31 cellular contexts compared by ENCODE assay signal in genomic region chr5:127671218-127671617, GRCh38. TPM values are rescaled to one million over a fixed set of nuclear protein-coding genes. Genes with fewer than 3 reads are reported as not detected.
"Had no signal": no experiment of that assay in that cellular context is flagged by ENCODE, and none has a peak within 500 bp of the region (broad histone marks: within the 10 kb centered on the region; RNA-seq: fewer than 3 reads in every experiment).

No MANE protein-coding gene starts in this region.

- H3K4me3 Mint-ChIP-seq: activated B cell treated with CpG ODN at 0.5 μM for 24 hours; activated CD4-positive, alpha-beta T cell treated with anti-CD3 and anti-CD28 coated beads for 36 hours; activated T-cell treated with anti-CD3 and anti-CD28 coated beads, Interleukin-2, amount 50 U/mL, for 24 hours; activated T-helper 17 cell treated with anti-CD3 and anti-CD28 coated beads, Interleukin-2, amount 50 U/mL, for 72 hours; nephron; T-helper 1 cell treated with Interleukin-12 subunit alpha and Interleukin-12 subunit beta and Interleukin-4 antibody, amounts not matched to agents 30 μg/mL and 1 μg/mL, for 36 hours had no signal

- H3K4me1 Mint-ChIP-seq: activated B cell treated with CpG ODN at 0.5 μM for 24 hours; activated CD4-positive, alpha-beta T cell treated with anti-CD3 and anti-CD28 coated beads for 36 hours; activated T-helper 17 cell treated with anti-CD3 and anti-CD28 coated beads, Interleukin-2, amount 50 U/mL, for 72 hours had no signal

- FAIRE-seq: astrocyte, islet of Langerhans had no signal

- H3K9me3 Mint-ChIP-seq: activated B cell treated with CpG ODN at 0.5 μM for 24 hours; activated naive CD4-positive, alpha-beta T cell treated with anti-CD3 and anti-CD28 coated beads, Interleukin-2, amount 50 U/mL, for 72 hours; activated T-cell treated with anti-CD3 and anti-CD28 coated beads, Interleukin-2, amount 50 U/mL, for 24 hours; activated T-helper 17 cell treated with anti-CD3 and anti-CD28 coated beads, Interleukin-2, amount 50 U/mL, for 72 hours; T-helper 1 cell treated with Interleukin-12 subunit alpha and Interleukin-12 subunit beta and Interleukin-4 antibody, amounts not matched to agents 30 μg/mL and 1 μg/mL, for 36 hours had no signal

- H3K27me3 Mint-ChIP-seq: activated B cell treated with CpG ODN at 0.5 μM for 24 hours; activated T-cell treated with anti-CD3 and anti-CD28 coated beads, Interleukin-2, amount 50 U/mL, for 24 hours; activated T-helper 17 cell treated with anti-CD3 and anti-CD28 coated beads, Interleukin-2, amount 50 U/mL, for 72 hours had no signal

- H3K9me3 ChIP-seq: neutrophil, ovary, prostate gland, right atrium auricular region, spleen, upper lobe of left lung had no signal

- H3K36me3 ChIP-seq: neutrophil, ovary, prostate gland, right atrium auricular region, spleen, upper lobe of left lung had no signal

- H3K27me3 ChIP-seq: neutrophil, ovary, right atrium auricular region, spleen, upper lobe of left lung had no signal

- H3K36me3 Mint-ChIP-seq: activated naive CD4-positive, alpha-beta T cell treated with anti-CD3 and anti-CD28 coated beads, Interleukin-2, amount 50 U/mL, for 72 hours had no signal

- H3K27ac ChIP-seq: neutrophil, ovary, prostate gland, right atrium auricular region, spleen, upper lobe of left lung had no signal

- H3K27ac Mint-ChIP-seq: activated B cell treated with CpG ODN at 0.5 μM for 24 hours; activated CD4-positive, alpha-beta T cell treated with anti-CD3 and anti-CD28 coated beads for 36 hours; activated naive CD4-positive, alpha-beta T cell treated with anti-CD3 and anti-CD28 coated beads, Interleukin-2, amount 50 U/mL, for 72 hours; activated T-cell treated with anti-CD3 and anti-CD28 coated beads, Interleukin-2, amount 50 U/mL, for 24 hours; activated T-helper 17 cell treated with anti-CD3 and anti-CD28 coated beads, Interleukin-2, amount 50 U/mL, for 72 hours; nephron; T-helper 1 cell treated with Interleukin-12 subunit alpha and Interleukin-12 subunit beta and Interleukin-4 antibody, amounts not matched to agents 30 μg/mL and 1 μg/mL, for 36 hours had no signal

- DNase-seq: activated B cell treated with CpG ODN at 0.5 μM for 24 hours; activated CD4-positive, alpha-beta T cell treated with anti-CD3 and anti-CD28 coated beads for 36 hours; activated CD4-positive, alpha-beta T cell treated with anti-CD3 and anti-CD28 coated beads, Interleukin-2, amount 50 U/mL, for 4 hours; activated CD8-positive, alpha-beta memory T cell treated with anti-CD3 and anti-CD28 coated beads for 24 hours; activated CD8-positive, alpha-beta memory T cell treated with anti-CD3 and anti-CD28 coated beads, Interleukin-2, amount 50 U/mL, for 4 hours; activated T-cell treated with anti-CD3 and anti-CD28 coated beads, Interleukin-2, amount 50 U/mL, for 24 hours; cerebellar nuclear complex; foreskin melanocyte; hypothalamus; left ventricle myocardium superior; ovary; spleen; stimulated activated CD4-positive, alpha-beta T cell treated with anti-CD3 and anti-CD28 coated beads, Interleukin-4, amount 100 ng/mL, for 24 hours; stimulated activated naive CD8-positive, alpha-beta T cell treated with anti-CD3 and anti-CD28 coated beads, Interleukin-15, Interleukin-2, amounts not matched to agents 100 U/mL and 50 U/mL, for 24 hours; T1000; upper lobe of left lung had no signal

- H3K4me1 ChIP-seq: prostate gland, spleen, upper lobe of left lung had no signal

- H3K4me3 ChIP-seq: ovary, prostate gland, right atrium auricular region, spleen, upper lobe of left lung had no signal

RNA-seq across cellular contexts. Expression of gene CTXN3, which starts 22.3 kb away (rescaled TPM):
- total RNA-seq: activated B cell treated with CpG ODN at 0.5 μM for 24 hours; activated CD4-positive, alpha-beta T cell treated with anti-CD3 and anti-CD28 coated beads for 36 hours; activated naive CD4-positive, alpha-beta T cell treated with anti-CD3 and anti-CD28 coated beads, Interleukin-2, amount 50 U/mL, for 72 hours; activated T-helper 17 cell treated with anti-CD3 and anti-CD28 coated beads, Interleukin-2, amount 50 U/mL, for 72 hours; astrocyte; epithelial cell of proximal tubule; fibroblast of lung; left ventricle myocardium superior; mononuclear cell; myocyte; ovary; prostate gland; right atrium auricular region; spleen; subcutaneous adipose tissue; upper lobe of left lung had no signal
- polyA plus RNA-seq: adipose tissue, fibroblast of lung, ovary, spleen had no signal

RNA-seq across cellular contexts. Expression of gene CCDC192, which starts 32.0 kb away (rescaled TPM):
- total RNA-seq: activated B cell treated with CpG ODN at 0.5 μM for 24 hours; activated CD4-positive, alpha-beta T cell treated with anti-CD3 and anti-CD28 coated beads for 36 hours; activated naive CD4-positive, alpha-beta T cell treated with anti-CD3 and anti-CD28 coated beads, Interleukin-2, amount 50 U/mL, for 72 hours; activated T-helper 17 cell treated with anti-CD3 and anti-CD28 coated beads, Interleukin-2, amount 50 U/mL, for 72 hours; astrocyte; epithelial cell of proximal tubule; fibroblast of lung; left ventricle myocardium superior; mononuclear cell; myocyte; prostate gland; right atrium auricular region; spleen had no signal
- polyA plus RNA-seq: fibroblast of lung, spleen had no signal
